Comparison of ENCODE assay signal across 2 cellular contexts in the genomic region with DNA sequence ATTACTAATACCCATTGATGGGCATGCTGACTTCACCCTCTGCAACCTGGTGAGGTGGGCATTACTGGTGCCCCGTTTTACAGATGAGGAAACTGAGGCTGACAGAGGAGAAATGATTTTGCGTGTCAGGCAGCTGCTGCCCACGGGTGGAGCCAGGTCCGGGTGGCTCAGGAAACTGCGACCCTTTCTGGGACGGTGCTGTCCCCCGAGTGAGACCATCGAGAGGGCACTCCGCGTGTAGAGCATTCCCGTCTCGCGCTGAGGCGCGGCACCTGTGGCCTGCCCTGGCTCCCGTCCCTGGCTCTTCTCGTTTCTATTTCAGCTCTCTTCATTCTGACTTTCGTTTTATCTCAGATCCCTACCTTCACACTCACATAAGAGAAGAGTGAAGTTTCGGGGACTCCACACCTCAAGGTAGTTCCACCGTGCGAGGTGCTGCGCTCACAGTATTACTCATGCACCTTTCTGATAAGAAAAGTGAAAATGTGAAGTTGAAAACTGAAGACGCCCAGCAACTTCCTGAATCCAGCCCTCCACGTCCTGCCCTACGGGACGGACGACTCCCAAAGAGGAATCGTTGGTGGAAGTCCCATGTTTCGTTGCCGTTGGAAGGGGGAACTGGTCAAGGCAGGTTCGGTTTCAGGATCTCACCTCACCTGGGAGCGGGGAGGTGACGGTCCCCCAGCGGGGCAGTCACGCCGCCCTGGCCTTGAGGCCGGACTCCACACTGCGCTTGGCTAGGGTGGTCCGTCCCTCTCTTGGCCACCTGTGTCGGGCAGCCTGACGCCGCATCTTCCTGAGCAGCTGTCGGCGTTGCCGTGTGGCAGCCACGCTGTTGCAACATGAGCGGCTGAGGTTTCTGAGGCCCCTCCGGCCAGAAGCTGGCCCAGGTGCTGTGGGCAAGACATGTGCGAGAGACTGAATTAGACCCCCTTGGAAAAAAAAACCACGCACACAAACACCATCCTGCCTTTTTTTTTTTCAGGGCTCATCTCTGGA.
TF ChIP-seq lines count a peak whose summit lies in the region.

No MANE protein-coding gene starts in this region.

TF ChIP-seq in SK-N-SH, 30 proteins besides CTCF, POLR2A, EP300 and RAD21 (continued from another document):
- TF ChIP-seq, protein P1, sequence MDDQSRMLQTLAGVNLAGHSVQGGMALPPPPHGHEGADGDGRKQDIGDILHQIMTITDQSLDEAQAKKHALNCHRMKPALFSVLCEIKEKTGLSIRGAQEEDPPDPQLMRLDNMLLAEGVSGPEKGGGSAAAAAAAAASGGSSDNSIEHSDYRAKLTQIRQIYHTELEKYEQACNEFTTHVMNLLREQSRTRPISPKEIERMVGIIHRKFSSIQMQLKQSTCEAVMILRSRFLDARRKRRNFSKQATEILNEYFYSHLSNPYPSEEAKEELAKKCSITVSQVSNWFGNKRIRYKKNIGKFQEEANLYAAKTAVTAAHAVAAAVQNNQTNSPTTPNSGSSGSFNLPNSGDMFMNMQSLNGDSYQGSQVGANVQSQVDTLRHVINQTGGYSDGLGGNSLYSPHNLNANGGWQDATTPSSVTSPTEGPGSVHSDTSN (IDR thresholded peaks at IDR 0.05) = no peak
- TF ChIP-seq RXRA (IDR thresholded peaks at IDR 0.05; ENCODE audit: borderline replicate concordance, low read depth) (no peak), TAF1 (IDR thresholded peaks at IDR 0.05; ENCODE audit: borderline replicate concordance, low read depth, low read length) (no peak), FOXM1 (IDR thresholded peaks at IDR 0.05; ENCODE audit: low read depth) (no peak)

TF ChIP-seq in SK-N-SH treated with all-trans-retinoic acid at 6 μM for 48 hours, 23 proteins besides CTCF, POLR2A, EP300 and RAD21 (continued from another document):
- TF ChIP-seq, protein P2, sequence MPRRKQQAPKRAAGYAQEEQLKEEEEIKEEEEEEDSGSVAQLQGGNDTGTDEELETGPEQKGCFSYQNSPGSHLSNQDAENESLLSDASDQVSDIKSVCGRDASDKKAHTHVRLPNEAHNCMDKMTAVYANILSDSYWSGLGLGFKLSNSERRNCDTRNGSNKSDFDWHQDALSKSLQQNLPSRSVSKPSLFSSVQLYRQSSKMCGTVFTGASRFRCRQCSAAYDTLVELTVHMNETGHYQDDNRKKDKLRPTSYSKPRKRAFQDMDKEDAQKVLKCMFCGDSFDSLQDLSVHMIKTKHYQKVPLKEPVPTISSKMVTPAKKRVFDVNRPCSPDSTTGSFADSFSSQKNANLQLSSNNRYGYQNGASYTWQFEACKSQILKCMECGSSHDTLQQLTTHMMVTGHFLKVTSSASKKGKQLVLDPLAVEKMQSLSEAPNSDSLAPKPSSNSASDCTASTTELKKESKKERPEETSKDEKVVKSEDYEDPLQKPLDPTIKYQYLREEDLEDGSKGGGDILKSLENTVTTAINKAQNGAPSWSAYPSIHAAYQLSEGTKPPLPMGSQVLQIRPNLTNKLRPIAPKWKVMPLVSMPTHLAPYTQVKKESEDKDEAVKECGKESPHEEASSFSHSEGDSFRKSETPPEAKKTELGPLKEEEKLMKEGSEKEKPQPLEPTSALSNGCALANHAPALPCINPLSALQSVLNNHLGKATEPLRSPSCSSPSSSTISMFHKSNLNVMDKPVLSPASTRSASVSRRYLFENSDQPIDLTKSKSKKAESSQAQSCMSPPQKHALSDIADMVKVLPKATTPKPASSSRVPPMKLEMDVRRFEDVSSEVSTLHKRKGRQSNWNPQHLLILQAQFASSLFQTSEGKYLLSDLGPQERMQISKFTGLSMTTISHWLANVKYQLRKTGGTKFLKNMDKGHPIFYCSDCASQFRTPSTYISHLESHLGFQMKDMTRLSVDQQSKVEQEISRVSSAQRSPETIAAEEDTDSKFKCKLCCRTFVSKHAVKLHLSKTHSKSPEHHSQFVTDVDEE (CRISPR knock-in tag; IDR thresholded peaks at IDR 0.05) = no peak
- TF ChIP-seq, protein P3, sequence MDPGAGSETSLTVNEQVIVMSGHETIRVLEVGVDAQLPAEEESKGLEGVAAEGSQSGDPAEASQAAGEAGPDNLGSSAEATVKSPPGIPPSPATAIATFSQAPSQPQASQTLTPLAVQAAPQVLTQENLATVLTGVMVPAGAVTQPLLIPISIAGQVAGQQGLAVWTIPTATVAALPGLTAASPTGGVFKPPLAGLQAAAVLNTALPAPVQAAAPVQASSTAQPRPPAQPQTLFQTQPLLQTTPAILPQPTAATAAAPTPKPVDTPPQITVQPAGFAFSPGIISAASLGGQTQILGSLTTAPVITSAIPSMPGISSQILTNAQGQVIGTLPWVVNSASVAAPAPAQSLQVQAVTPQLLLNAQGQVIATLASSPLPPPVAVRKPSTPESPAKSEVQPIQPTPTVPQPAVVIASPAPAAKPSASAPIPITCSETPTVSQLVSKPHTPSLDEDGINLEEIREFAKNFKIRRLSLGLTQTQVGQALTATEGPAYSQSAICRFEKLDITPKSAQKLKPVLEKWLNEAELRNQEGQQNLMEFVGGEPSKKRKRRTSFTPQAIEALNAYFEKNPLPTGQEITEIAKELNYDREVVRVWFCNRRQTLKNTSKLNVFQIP (CRISPR knock-in tag; IDR thresholded peaks at IDR 0.05; ENCODE audit: borderline replicate concordance, low read depth) = no peak
TF ChIP-seq in SK-N-SH treated with all-trans-retinoic acid at 6 μM for 48 hours: peak in this region for 0.
